In genomic region chr6:166394036-166394892, GRCh38 we compare ENCODE assay signal across 25 cellular contexts. TPM values are rescaled to one million over a fixed set of nuclear protein-coding genes. Genes with fewer than 3 reads are reported as not detected.
DNase-seq lines count a peak whose midpoint lies in the region; ATAC-seq, FAIRE-seq and TF ChIP-seq lines count a peak whose summit lies in the region.
"Had no signal": no experiment of that assay in that cellular context is flagged by ENCODE, and none has a peak within 500 bp of the region (broad histone marks: within the 10 kb centered on the region; RNA-seq: fewer than 3 reads in every experiment).

No MANE protein-coding gene starts in this region.

- H3K4me2 ChIP-seq in K562 (ENCODE audit: insufficient read depth, low read length): no peak overlapping the region
- H3K4me2 ChIP-seq: A549; BLaER1 treated with 17β-estradiol and CSF1 and Interleukin-3, amounts not matched to agents 10 nM and 100 nM had no signal

- DNase-seq in stimulated activated naive CD8-positive, alpha-beta T cell treated with anti-CD3 and anti-CD28 coated beads, Interleukin-15, Interleukin-2, amounts not matched to agents 100 U/mL and 50 U/mL, for 24 hours: no peak
- no peak for DNase-seq in stimulated activated naive CD8-positive, alpha-beta T cell treated with anti-CD3 and anti-CD28 coated beads, Interleukin-15, amount 100 ng/mL, for 72 hours
- no peak for DNase-seq in K562 (ENCODE audit: extremely low read depth in 1 of 4, low spot score in 3 of 4)
- DNase-seq in myocyte (ENCODE audit: low read depth): peak; percentile 85
- DNase-seq in NCI-H2171 (lab: John Stamatoyannopoulos, UW): no peak
- no peak for DNase-seq in posterior vena cava (ENCODE audit: low spot score)
- DNase-seq: AML-193; CD4-positive, alpha-beta T cell; Kasumi-1; MV-4-11; NCI-H1105; NCI-H1436 treated with DMSO at 0.1 percent for 48 hours; NCI-H2029; NCI-H526 treated with DMSO at 0.1 percent for 48 hours had no signal

- intact Hi-C loops in K562 (cut with micrococcal nuclease): no loop called here
- intact Hi-C loops in posterior vena cava (cut with DNase I): loop anchor here in 1 of 2 donors (10.0 kb wide), 1 partner anchor 89 kb away; the partner anchor contains the start of gene PRR18

- no peak overlapping the region for H3K4me3 Mint-ChIP-seq in stimulated activated naive CD8-positive, alpha-beta T cell treated with anti-CD3 and anti-CD28 coated beads, Interleukin-15, amount 100 ng/mL, for 72 hours
- H3K4me3 Mint-ChIP-seq: CD4-positive, alpha-beta T cell had no signal

- in situ Hi-C loops in K562 (cut with MboI): no loop called here

- H3K9me1 ChIP-seq in K562 (ENCODE audit: control insufficient read depth, insufficient read depth, low read length): no peaks in the 10 kb centered on the region

- H3K4me1 ChIP-seq in K562 (replicated peaks in 1 of 2; ENCODE audit: control insufficient read depth in 2 of 2, insufficient read depth in 2 of 2, low read length in 2 of 2): peaks cover 0 to 7% of the 10 kb centered on the region in 2 experiments; a peak in 1 of 5 replicates
- H3K4me1 ChIP-seq: A549 had no signal

- H3K27ac Mint-ChIP-seq in stimulated activated naive CD8-positive, alpha-beta T cell treated with anti-CD3 and anti-CD28 coated beads, Interleukin-15, amount 100 ng/mL, for 72 hours: no peak overlapping the region
- H3K27ac Mint-ChIP-seq: CD4-positive, alpha-beta T cell had no signal

- H3K4me3 ChIP-seq in K562: no peak overlapping the region
- H3K4me3 ChIP-seq: A549; BLaER1 treated with 17β-estradiol and CSF1 and Interleukin-3, amounts not matched to agents 10 nM and 100 nM had no signal

- H3K9me3 Mint-ChIP-seq in stimulated activated naive CD8-positive, alpha-beta T cell treated with anti-CD3 and anti-CD28 coated beads, Interleukin-15, amount 100 ng/mL, for 72 hours: no peaks in the 10 kb centered on the region
- H3K9me3 Mint-ChIP-seq: CD4-positive, alpha-beta T cell had no signal

- H3K27me3 Mint-ChIP-seq in stimulated activated naive CD8-positive, alpha-beta T cell treated with anti-CD3 and anti-CD28 coated beads, Interleukin-15, amount 100 ng/mL, for 72 hours: peaks cover 34% of the 10 kb centered on the region

- peaks cover 47 to 80% of the 10 kb centered on the region in 2 experiments for H3K27me3 ChIP-seq in K562 (ENCODE audit: control insufficient read depth in 2 of 2, insufficient read depth in 2 of 2, low read length in 2 of 2)
- H3K27me3 ChIP-seq: BLaER1 treated with 17β-estradiol and CSF1 and Interleukin-3, amounts not matched to agents 10 nM and 100 nM had no signal

- CTCF ChIA-PET in K562 (lab: Yijun Ruan, JAX; ENCODE audit: low intra/inter-chr PET ratio): no interaction called here

- POLR2A ChIA-PET in K562 (lab: Yijun Ruan, JAX): interaction anchor here (0.6 to 1.3 kb wide), 4 partner anchors 11 to 367 kb away, joined by 3 to 6 read pairs (median 4); no protein-coding TSS in a partner anchor

- peak; percentile 28 for ATAC-seq in stimulated activated naive CD8-positive, alpha-beta T cell treated with anti-CD3 and anti-CD28 coated beads, Interleukin-15, Interleukin-2, amounts not matched to agents 100 U/mL and 50 U/mL, for 24 hours
- no peak for ATAC-seq in stimulated activated naive CD8-positive, alpha-beta T cell treated with anti-CD3 and anti-CD28 coated beads, Interleukin-15, amount 100 ng/mL, for 72 hours
- ATAC-seq in K562 (peak; percentile 17; the same call in 1 of the 3 replicates), GM18861 (IDR thresholded peaks at IDR 0.05; ENCODE audit: unreplicated experiment) (no peak)
- ATAC-seq: A549, HCT116, Panc1, SK-N-SH treated with all-trans-retinoic acid at 6 μM for 48 hours had no signal

- TF ChIP-seq CTCF in K562 (IDR thresholded peaks at IDR 0.05 in 2 of 3, conservative IDR thresholded peaks at IDR 0.05 in 1 of 3; ENCODE audit: insufficient read depth in 2 of 3, low read depth in 1 of 3, low read length in 3 of 3): no peak

- H3K4me1 Mint-ChIP-seq in stimulated activated naive CD8-positive, alpha-beta T cell treated with anti-CD3 and anti-CD28 coated beads, Interleukin-15, amount 100 ng/mL, for 72 hours: no peaks in the 10 kb centered on the region

- no peaks in the 10 kb centered on the region for H4K20me1 ChIP-seq in K562 (replicated peaks; ENCODE audit: control insufficient read depth, insufficient read depth, low read length)
- H4K20me1 ChIP-seq: BLaER1 treated with 17β-estradiol and CSF1 and Interleukin-3, amounts not matched to agents 10 nM and 100 nM had no signal

- H3K9ac ChIP-seq in K562 (ENCODE audit: insufficient read depth in 1 of 2, low read depth in 2 of 2, low read length in 2 of 2): no peak overlapping the region
- H3K9ac ChIP-seq: BLaER1 treated with 17β-estradiol and CSF1 and Interleukin-3, amounts not matched to agents 10 nM and 100 nM had no signal

- TF ChIP-seq RAD21 in K562 (CRISPR knock-in tag; conservative IDR thresholded peaks at IDR 0.05 in 1 of 2, IDR thresholded peaks at IDR 0.05 in 1 of 2): no peak

- no TSS peak for BruUV-seq in K562 (replicated peaks; lab: Mats Ljungman, UMichigan)

- no peak overlapping the region for H2AFZ ChIP-seq in K562 (ENCODE audit: low read depth, low read length)

- H3K27ac ChIP-seq in K562 (ENCODE audit: extremely low read depth, low read depth, low read length): no peak overlapping the region
- H3K27ac ChIP-seq: A549; BLaER1 treated with 17β-estradiol and CSF1 and Interleukin-3, amounts not matched to agents 10 nM and 100 nM; HL-60 had no signal

- TF ChIP-seq POLR2A in K562 (conservative IDR thresholded peaks at IDR 0.05): no peak

- 4% methylated on average over 10 of the region's 10 CpGs for WGBS in K562 (ENCODE audit: insufficient coverage, low coverage, missing lambda C conversion rate)

- no peaks in the 10 kb centered on the region for H3K79me2 ChIP-seq in K562 (ENCODE audit: control insufficient read depth, insufficient read depth, low read length)

- TF ChIP-seq EP300 in K562 (IDR thresholded peaks at IDR 0.05; ENCODE audit: low read length): no peak

- FAIRE-seq in K562 (lab: Jason Lieb, UNC): no peak
- FAIRE-seq: A549, D721Med, G401.6, GM12891, H1 had no signal

- H3K9me3 ChIP-seq in K562 (replicated peaks; ENCODE audit: control insufficient read depth, insufficient read depth, low read depth, low read length): no peaks in the 10 kb centered on the region
- H3K9me3 ChIP-seq: A549 had no signal

- no peaks in the 10 kb centered on the region for H3K36me3 ChIP-seq in K562 (ENCODE audit: control insufficient read depth, insufficient read depth, low read length)
- H3K36me3 ChIP-seq: BLaER1 treated with 17β-estradiol and CSF1 and Interleukin-3, amounts not matched to agents 10 nM and 100 nM had no signal

TF ChIP-seq in K562, 482 proteins besides CTCF, POLR2A, EP300 and RAD21 (continues in another document):
- no peak for TF ChIP-seq ZNF699 (CRISPR knock-in tag; IDR thresholded peaks at IDR 0.05; ENCODE audit: insufficient replicate concordance)
- no peak for TF ChIP-seq HMG20A (CRISPR knock-in tag; conservative IDR thresholded peaks at IDR 0.05)
- no peak for TF ChIP-seq U2AF1 (optimal IDR thresholded peaks at IDR 0.05; ENCODE audit: low read depth, low read length)
- no peak for TF ChIP-seq MIER1 (IDR thresholded peaks at IDR 0.05; ENCODE audit: low read depth)
- no peak for TF ChIP-seq ZNF780A (CRISPR knock-in tag; IDR thresholded peaks at IDR 0.05)
- TF ChIP-seq KLF6 (CRISPR knock-in tag; IDR thresholded peaks at IDR 0.05; ENCODE audit: borderline replicate concordance): no peak
- TF ChIP-seq ZFX (CRISPR knock-in tag; IDR thresholded peaks at IDR 0.05): no peak
- TF ChIP-seq ZC3H4 (CRISPR knock-in tag; IDR thresholded peaks at IDR 0.05; ENCODE audit: borderline replicate concordance): no peak

RNA-seq across cellular contexts. Expression of gene MPC1, which starts 11.5 kb away (rescaled TPM):
- 21.5 and 61.7 TPM in 2 replicates for total RNA-seq in K562 (2011; cell fraction: chromatin; rRNA removed; ENCODE audit: low replicate concordance)
- total RNA-seq in K562 (2011; cell fraction: nucleolus; rRNA removed): 19.8 and 26.6 TPM in 2 replicates
- total RNA-seq in K562 (2011; cell fraction: nucleoplasm; rRNA removed): 29.1 and 45.8 TPM in 2 replicates
- total RNA-seq in K562 (2014; rRNA removed): 78.6 and 97.7 TPM in 2 replicates
- total RNA-seq in K562 (2014; rRNA removed; fragmentation: Illumina TruSeq; extraction: Trizol): 132 and 145 TPM in 2 replicates
- total RNA-seq in K562 (2015; rRNA removed; fragmentation: Illumina TruSeq; extraction: Trizol): 141 and 149 TPM in 2 replicates
- 103 and 110 TPM in 2 replicates for total RNA-seq in K562 (2021)
- 115 and 138 TPM in 2 replicates for polyA plus RNA-seq in K562 (2011; rRNA removed)
- 100 and 103 TPM in 2 replicates for polyA plus RNA-seq in K562 (2011; cell fraction: cytosol; rRNA removed)
- 48.3 and 68.3 TPM in 2 replicates for polyA plus RNA-seq in K562 (2011; cell fraction: nucleus; rRNA removed)
- 93.8 and 104 TPM in 2 replicates for polyA plus RNA-seq in K562 (2012)
- polyA plus RNA-seq in K562 (2014; fragmentation: Illumina TruSeq; extraction: Trizol): 148 and 185 TPM in 2 replicates
- 100 to 1,000 TPM; 138 to 144 TPM for polyA plus RNA-seq in K562 (2014; fragmentation: Nextera tagmentation; extraction: Ambion mirVana)
- polyA plus RNA-seq in K562 (2014; rRNA removed): 113 and 114 TPM in 2 replicates
- polyA minus RNA-seq in K562 (2011; rRNA and poly(A)+ RNA removed): 54.6 and 59.0 TPM in 2 replicates
- polyA minus RNA-seq in K562 (2011; cell fraction: cytosol; rRNA and poly(A)+ RNA removed): 18.7 and 38.7 TPM in 2 replicates
- polyA minus RNA-seq in K562 (2011; cell fraction: nucleus; rRNA and poly(A)+ RNA removed): 5.8 and 14.9 TPM in 2 replicates
- 34.2 and 85.5 TPM in 2 replicates for total RNA-seq in myocyte
- 32.6 TPM for polyA plus RNA-seq in myocyte (2012)
- 10 to 100 TPM; 50.9 to 66.3 TPM for total RNA-seq in posterior vena cava

RNA-seq across cellular contexts. Expression of gene SFT2D1, which starts 51.9 kb away (rescaled TPM):
- 89.6 and 170 TPM in 2 replicates for total RNA-seq in K562 (2011; cell fraction: chromatin; rRNA removed; ENCODE audit: low replicate concordance)
- total RNA-seq in K562 (2011; cell fraction: nucleolus; rRNA removed): 65.9 and 78.2 TPM in 2 replicates
- total RNA-seq in K562 (2011; cell fraction: nucleoplasm; rRNA removed): 150 and 228 TPM in 2 replicates
- total RNA-seq in K562 (2014; rRNA removed) (59.5 and 63.1 TPM in 2 replicates), K562 (2014; rRNA removed; fragmentation: Illumina TruSeq; extraction: Trizol) (67.1 and 75.7 TPM in 2 replicates), K562 (2015; rRNA removed; fragmentation: Illumina TruSeq; extraction: Trizol) (50.1 and 54.4 TPM in 2 replicates), K562 (2021) (68.7 and 81.0 TPM in 2 replicates), myocyte (28.8 and 38.1 TPM in 2 replicates), posterior vena cava (10 to 100 TPM; 28.6 to 29.2 TPM)
- polyA plus RNA-seq in K562 (2011; rRNA removed) (129 and 140 TPM in 2 replicates), K562 (2014; fragmentation: Illumina TruSeq; extraction: Trizol) (80.1 and 81.5 TPM in 2 replicates), K562 (2014; fragmentation: Nextera tagmentation; extraction: Ambion mirVana) (10 to 100 TPM; 73.0 to 74.6 TPM), K562 (2014; rRNA removed) (106 and 111 TPM in 2 replicates)
- polyA plus RNA-seq in K562 (2011; cell fraction: cytosol; rRNA removed): 67.3 and 111 TPM in 2 replicates
- 110 and 178 TPM in 2 replicates for polyA plus RNA-seq in K562 (2011; cell fraction: nucleus; rRNA removed)
- polyA plus RNA-seq in K562 (2012): 76.9 and 85.8 TPM in 2 replicates
- 64.9 and 66.3 TPM in 2 replicates for polyA minus RNA-seq in K562 (2011; rRNA and poly(A)+ RNA removed)
- 18.2 and 18.4 TPM in 2 replicates for polyA minus RNA-seq in K562 (2011; cell fraction: cytosol; rRNA and poly(A)+ RNA removed)
- polyA minus RNA-seq in K562 (2011; cell fraction: nucleus; rRNA and poly(A)+ RNA removed): 37.4 and 67.9 TPM in 2 replicates
- 33.6 TPM for polyA plus RNA-seq in myocyte (2012)

Comparison
In these comparisons a context has a peak if more than half of its experiments do, and no peak if none do; other contexts are left out.
1. ATAC-seq: peak in stimulated activated naive CD8-positive, alpha-beta T cell treated with anti-CD3 and anti-CD28 coated beads, Interleukin-15, Interleukin-2, amounts not matched to agents 100 U/mL and 50 U/mL, for 24 hours (single experiment) and K562 (single experiment); none in stimulated activated naive CD8-positive, alpha-beta T cell treated with anti-CD3 and anti-CD28 coated beads, Interleukin-15, amount 100 ng/mL, for 72 hours (single experiment) and GM18861 (single experiment).